ENCODE assay signal across 1 cellular context in genomic region chr5:126732716-126733115, GRCh38.
A peak's percentile ranks its signal among the peaks of the same experiment; 100 is the strongest.
TF ChIP-seq lines count a peak whose summit lies in the region.

No MANE protein-coding gene starts in this region.

TF ChIP-seq in K562, 482 proteins besides CTCF, POLR2A, EP300 and RAD21:
- no peak for TF ChIP-seq PHB (CRISPR knock-in tag; IDR thresholded peaks at IDR 0.05)
- TF ChIP-seq TFAP4 (CRISPR knock-in tag; IDR thresholded peaks at IDR 0.05; ENCODE audit: borderline replicate concordance) = peak; percentile 56; the same call in 1 of the 2 replicates
- TF ChIP-seq MEIS2 (IDR thresholded peaks at IDR 0.05; ENCODE audit: partially characterized antibody) = peak; percentile 40
- no peak for TF ChIP-seq ZNF232 (CRISPR knock-in tag; IDR thresholded peaks at IDR 0.05)
- TF ChIP-seq ZNF707 (CRISPR knock-in tag; conservative IDR thresholded peaks at IDR 0.05) = no peak
- TF ChIP-seq TEAD4 (IDR thresholded peaks at IDR 0.05; ENCODE audit: low read length) = 0 out of 2 replicates have a peak, but pooled peaks have one; percentile 27
- no peak for TF ChIP-seq TEAD4 (CRISPR knock-in tag; IDR thresholded peaks at IDR 0.05; ENCODE audit: borderline replicate concordance)
- peak; percentile 69 for TF ChIP-seq CBFA2T3 (IDR thresholded peaks at IDR 0.05)
- 0 out of 2 replicates have a peak, but pooled peaks have one; percentile 42 for TF ChIP-seq NFIC (IDR thresholded peaks at IDR 0.05)
- TF ChIP-seq TCF3 (CRISPR knock-in tag; IDR thresholded peaks at IDR 0.05) = peak; percentile 54
- TF ChIP-seq CBFB (CRISPR knock-in tag; IDR thresholded peaks at IDR 0.05) = no peak
- peak; percentile 29; the same call in 1 of the 2 replicates for TF ChIP-seq CBFA2T2 (conservative IDR thresholded peaks at IDR 0.05)
